ENCODE assay signal across 20 cellular contexts in genomic region chr17:58279736-58280479, GRCh38. TPM values are rescaled to one million over a fixed set of nuclear protein-coding genes. Genes with fewer than 3 reads are reported as not detected.
DNase-seq lines count a peak whose midpoint lies in the region; ATAC-seq, FAIRE-seq and TF ChIP-seq lines count a peak whose summit lies in the region.
"Had no signal": no experiment of that assay in that cellular context is flagged by ENCODE, and none has a peak within 500 bp of the region (broad histone marks: within the 10 kb centered on the region; RNA-seq: fewer than 3 reads in every experiment).

No MANE protein-coding gene starts in this region.

- peak; percentile 56 for DNase-seq in right atrium auricular region (ENCODE audit: low spot score)
- no peak for DNase-seq in heart left ventricle
- peak; percentile 56 for DNase-seq in RPMI8226
- DNase-seq in memory B cell (ENCODE audit: low spot score in 2 of 2), result no peak
- DNase-seq in urothelium cell line (ENCODE audit: low spot score), result no peak
- no peak for DNase-seq in KG1 (lab: John Stamatoyannopoulos, UW)
- no peak for DNase-seq in foreskin fibroblast
- DNase-seq in DMS79 treated with DMSO at 0.1 percent for 48 hours (lab: John Stamatoyannopoulos, UW), result no peak
- DNase-seq: DND-41, endodermal cell, NCI-H2081, NCI-H526, PC-3 had no signal

- H3K4me3 Mint-ChIP-seq in memory B cell, result no peak overlapping the region
- H3K4me3 Mint-ChIP-seq: activated naive CD4-positive, alpha-beta T cell treated with anti-CD3 and anti-CD28 coated beads, Interleukin-2, amount 50 U/mL, for 24 hours; endodermal cell had no signal

- H3K4me3 ChIP-seq in right atrium auricular region (no peak overlapping the region), heart left ventricle (peak overlapping the region in 3 of 12 donors; percentile 27 to 52 (median 47)), foreskin fibroblast (ENCODE audit: low read depth in 1 of 2, low read length in 2 of 2) (no peak overlapping the region)

- no peaks in the 10 kb centered on the region for H3K36me3 Mint-ChIP-seq in memory B cell
- H3K36me3 Mint-ChIP-seq: activated naive CD4-positive, alpha-beta T cell treated with anti-CD3 and anti-CD28 coated beads, Interleukin-2, amount 50 U/mL, for 24 hours had no signal

- no peaks in the 10 kb centered on the region for H3K4me1 Mint-ChIP-seq in memory B cell

- ATAC-seq in heart left ventricle (no peak), memory B cell (ENCODE audit: low read depth) (peak; percentile 53)
- ATAC-seq: PC-3 had no signal

- peak; percentile 50 for FAIRE-seq in urothelium cell line (lab: Jason Lieb, UNC)

- TF ChIP-seq CTCF in right atrium auricular region (IDR thresholded peaks at IDR 0.05) (no peak), heart left ventricle (IDR thresholded peaks at IDR 0.05) (no peak), foreskin fibroblast (IDR thresholded peaks at IDR 0.05; ENCODE audit: low read depth, low read length) (no peak)

- intact Hi-C loops in heart left ventricle (cut with DNase I), result loop anchor here in 1 of 10 donors (10.0 kb wide), 1 partner anchor 165 kb away; no protein-coding TSS in a partner anchor

- WGBS in heart left ventricle, 4 donors, result 75 to 80% (median 76%) methylated on average over 11 to 16 of the region's 16 CpGs

- TF ChIP-seq POLR2A in heart left ventricle (IDR thresholded peaks at IDR 0.05), result no peak

- H3K36me3 ChIP-seq in right atrium auricular region, result no peaks in the 10 kb centered on the region
- no peaks in the 10 kb centered on the region for H3K36me3 ChIP-seq in heart left ventricle
- H3K36me3 ChIP-seq: WERI-Rb-1 had no signal

- H3K27me3 ChIP-seq in right atrium auricular region, result no peaks in the 10 kb centered on the region
- peaks cover 0 to 31% (median 6%) of the 10 kb centered on the region in 9 donors for H3K27me3 ChIP-seq in heart left ventricle

- H3K27me3 Mint-ChIP-seq in memory B cell, result peaks cover 12% of the 10 kb centered on the region

- no peaks in the 10 kb centered on the region for H3K9me3 Mint-ChIP-seq in memory B cell
- H3K9me3 Mint-ChIP-seq: activated naive CD4-positive, alpha-beta T cell treated with anti-CD3 and anti-CD28 coated beads, Interleukin-2, amount 50 U/mL, for 24 hours; endodermal cell had no signal

- H3K9me3 ChIP-seq in right atrium auricular region (no peaks in the 10 kb centered on the region), heart left ventricle (no peaks in the 10 kb centered on the region)

- no peak overlapping the region for H3K27ac ChIP-seq in right atrium auricular region
- H3K27ac ChIP-seq in heart left ventricle, result no peak overlapping the region
- H3K27ac ChIP-seq: GM23248, WERI-Rb-1 had no signal

- H3K4me1 ChIP-seq in right atrium auricular region (peaks cover 0 to 9% of the 10 kb centered on the region in 2 donors), heart left ventricle (peaks cover 0 to 15% (median 1%) of the 10 kb centered on the region in 12 donors)

- no peak overlapping the region for H3K27ac Mint-ChIP-seq in memory B cell
- H3K27ac Mint-ChIP-seq: activated naive CD4-positive, alpha-beta T cell treated with anti-CD3 and anti-CD28 coated beads, Interleukin-2, amount 50 U/mL, for 24 hours; endodermal cell had no signal

RNA-seq across cellular contexts. Expression of gene MPO, which starts 0.8 kb away (rescaled TPM):
- total RNA-seq in right atrium auricular region, result under 1 TPM; 0.12 to 0.30 TPM
- total RNA-seq in heart left ventricle, result 1 to 10 TPM in 1 of 9 donors, under 1 TPM in 5, not detected in 3; 0.12 to 2.8 (median 0.35) TPM
- polyA plus RNA-seq in heart left ventricle, result under 1 TPM in 1 of 2 donors, not detected in 1; 0.11 TPM
- total RNA-seq: endodermal cell, GM23248, HT-29, PC-3 had no signal
- polyA plus RNA-seq: BJ, GM23248 had no signal

RNA-seq across cellular contexts. Expression of gene LPO, which starts 41.5 kb away (rescaled TPM):
- total RNA-seq in right atrium auricular region (not detected), heart left ventricle (not detected)
- polyA plus RNA-seq in heart left ventricle, result not detected
- total RNA-seq: endodermal cell, GM23248, HT-29, left lobe of liver, PC-3, pulmonary artery endothelial cell had no signal

RNA-seq across cellular contexts. Expression of gene TSPOAP1, which starts 48.7 kb away (rescaled TPM):
- total RNA-seq in right atrium auricular region (1 to 10 TPM; 6.1 to 8.5 TPM), heart left ventricle (10 to 100 TPM in 6 of 9 donors, 1 to 10 TPM in 3; 5.1 to 23.1 (median 13.3) TPM)
- polyA plus RNA-seq in heart left ventricle, result 10 to 100 TPM in 1 of 2 donors, 1 to 10 TPM in 1; 1.6 to 19.0 TPM
- total RNA-seq: pulmonary artery endothelial cell had no signal

Comparison
In these comparisons a context has a peak if more than half of its experiments do, and no peak if none do; other contexts are left out.
1. DNase-seq: peak in right atrium auricular region (single experiment) and RPMI8226 (single experiment); none in heart left ventricle (0 of 5), memory B cell (0 of 2), urothelium cell line (single experiment), KG1 (single experiment), foreskin fibroblast (0 of 2) and DMS79 treated with DMSO at 0.1 percent for 48 hours (single experiment).